9 cellular contexts compared by ENCODE assay signal in the genomic region with DNA sequence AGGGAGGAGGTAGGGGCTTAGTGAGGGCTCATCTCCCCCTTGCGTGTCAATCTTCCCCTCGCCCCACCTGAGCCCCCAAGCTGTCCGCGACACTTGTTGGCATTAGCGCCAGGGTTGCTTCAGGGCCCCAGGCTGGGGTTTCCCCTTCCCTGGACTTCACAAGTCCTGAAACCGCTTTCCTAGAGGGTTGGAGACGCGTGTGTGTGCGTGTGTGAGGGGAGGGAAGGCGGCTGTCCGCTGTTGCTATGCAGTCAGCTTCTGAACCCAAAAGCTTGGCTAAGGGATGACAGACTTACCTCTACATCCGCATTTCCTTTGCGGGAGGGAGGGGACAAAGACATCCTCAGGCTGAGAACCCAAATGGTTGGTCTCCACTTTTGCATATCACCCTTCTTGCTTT. TPM values are rescaled to one million over a fixed set of nuclear protein-coding genes. Genes with fewer than 3 reads are reported as not detected.
DNase-seq lines count a peak whose midpoint lies in the region; ATAC-seq and TF ChIP-seq lines count a peak whose summit lies in the region.
"Had no signal": no experiment of that assay in that cellular context is flagged by ENCODE, and none has a peak within 500 bp of the region (broad histone marks: within the 10 kb centered on the region; RNA-seq: fewer than 3 reads in every experiment).

No MANE protein-coding gene starts in this region.

- H3K9ac ChIP-seq in HUES48 (ENCODE audit: low read depth, low read length), result no peak overlapping the region
- H3K9ac ChIP-seq in neural progenitor cell, result no peak overlapping the region

- peak overlapping the region; percentile 70 for H3K4me2 ChIP-seq in neural progenitor cell

- H4K20me1 ChIP-seq in neural progenitor cell (ENCODE audit: low read depth), result peaks cover 28% of the 10 kb centered on the region

- no peak for TF ChIP-seq CTCF in brain (conservative IDR thresholded peaks at IDR 0.05)
- TF ChIP-seq CTCF in neural progenitor cell (IDR thresholded peaks at IDR 0.05), result no peak
- no peak for TF ChIP-seq CTCF in BE2C (IDR thresholded peaks at IDR 0.05; ENCODE audit: low read depth, low read length)

- no peaks in the 10 kb centered on the region for H3K9me3 ChIP-seq in HUES48 (ENCODE audit: control insufficient read depth, insufficient read depth, low read length)
- no peaks in the 10 kb centered on the region for H3K9me3 ChIP-seq in neural progenitor cell (ENCODE audit: low read depth)
- H3K9me3 ChIP-seq in BE2C, result no peaks in the 10 kb centered on the region

- H2AFZ ChIP-seq in neural progenitor cell (replicated peaks), result no peak overlapping the region

- H3K4me1 ChIP-seq in HUES48 (ENCODE audit: control insufficient read depth, insufficient read depth, low read length) (no peaks in the 10 kb centered on the region), neural progenitor cell (no peaks in the 10 kb centered on the region), BE2C (no peaks in the 10 kb centered on the region)

- peak; percentile 28 for DNase-seq in COLO668 (lab: John Stamatoyannopoulos, UW; ENCODE audit: unreplicated experiment)
- peak; percentile 53 for DNase-seq in neural progenitor cell (ENCODE audit: low spot score)
- no peak for DNase-seq in BE2C
- DNase-seq: cerebellar nuclear complex had no signal

- peak overlapping the region in 4 of 5 experiments; percentile 71 to 91 (median 80) for H3K27ac Mint-ChIP-seq in brain
- no peak overlapping the region for H3K27ac Mint-ChIP-seq in neural progenitor cell

- H3K4me3 Mint-ChIP-seq in brain (peak overlapping the region; percentile 81 to 87 (median 86)), neural progenitor cell (peak overlapping the region; percentile 70)

- H3K9me3 Mint-ChIP-seq in brain (no peaks in the 10 kb centered on the region), neural progenitor cell (no peaks in the 10 kb centered on the region)

- H3K27me3 ChIP-seq in HUES48 (ENCODE audit: control insufficient read depth, insufficient read depth, low read length), result peaks cover 32% of the 10 kb centered on the region
- H3K27me3 ChIP-seq in neural progenitor cell, result peaks cover 98% of the 10 kb centered on the region
- H3K27me3 ChIP-seq in BE2C, result peaks cover 7% of the 10 kb centered on the region

- H3K27me3 Mint-ChIP-seq in brain, result peaks cover 58% of the 10 kb centered on the region
- peaks cover 32% of the 10 kb centered on the region for H3K27me3 Mint-ChIP-seq in neural progenitor cell (ENCODE audit: insufficient read depth, low read depth)

- H3K27ac ChIP-seq in HUES48 (ENCODE audit: low read depth, low read length) (no peak overlapping the region), neural progenitor cell (no peak overlapping the region)
- H3K27ac ChIP-seq: SK-N-MC had no signal

- no peaks in the 10 kb centered on the region for H3K36me3 Mint-ChIP-seq in brain
- no peaks in the 10 kb centered on the region for H3K36me3 Mint-ChIP-seq in neural progenitor cell

- no peaks in the 10 kb centered on the region for H3K36me3 ChIP-seq in HUES48 (ENCODE audit: control insufficient read depth, insufficient read depth, low read length)
- no peaks in the 10 kb centered on the region for H3K36me3 ChIP-seq in neural progenitor cell
- no peaks in the 10 kb centered on the region for H3K36me3 ChIP-seq in BE2C

- H3F3A ChIP-seq in neural progenitor cell (ENCODE audit: low read depth), result no peaks in the 10 kb centered on the region

- H3K4me3 ChIP-seq in HUES48 (ENCODE audit: low read depth, low read length) (peak overlapping the region; percentile 39), neural progenitor cell (peak overlapping the region; percentile 32), BE2C (ENCODE audit: low read depth, low read length) (no peak overlapping the region)
- H3K4me3 ChIP-seq: SK-N-MC had no signal

- H3K79me2 ChIP-seq in neural progenitor cell (ENCODE audit: low read depth), result no peaks in the 10 kb centered on the region

- H3K4me1 Mint-ChIP-seq in brain, result peaks cover 35% of the 10 kb centered on the region
- H3K4me1 Mint-ChIP-seq in neural progenitor cell, result peaks cover 9% of the 10 kb centered on the region

- ATAC-seq in HG03135 (IDR thresholded peaks at IDR 0.05; ENCODE audit: unreplicated experiment) (no peak), HG02981 (IDR thresholded peaks at IDR 0.05; ENCODE audit: unreplicated experiment) (no peak)

RNA-seq across cellular contexts. Expression of a gene that starts 0.8 kb away (rescaled TPM):
- 10.7 TPM for polyA plus RNA-seq in brain (ENCODE audit: insufficient read depth, low read depth, low replicate concordance)
- total RNA-seq in neural progenitor cell (ENCODE audit: low replicate concordance), result 0.09 TPM in 1 of 2 replicates, not detected in the other
- 1.2 TPM for polyA plus RNA-seq in BE2C (2012; ENCODE audit: insufficient read depth, insufficient read length, low read depth)
